Comparison of ENCODE assay signal across 2 cellular contexts in genomic region chr2:10339647-10340592, GRCh38.
TF ChIP-seq lines count a peak whose summit lies in the region.

No MANE protein-coding gene starts in this region.

TF ChIP-seq in HCT116, 20 proteins besides CTCF, POLR2A, EP300 and RAD21:
- TF ChIP-seq EZH2 (IDR thresholded peaks at IDR 0.05) (no peak), ZBTB33 (IDR thresholded peaks at IDR 0.05; ENCODE audit: extremely low read depth, insufficient replicate concordance, low read length) (no peak), ELF1 (IDR thresholded peaks at IDR 0.05; ENCODE audit: borderline replicate concordance, low read depth) (no peak)
TF ChIP-seq in HCT116: peak in this region for 0.

TF ChIP-seq in H1, 55 proteins besides CTCF, POLR2A, EP300 and RAD21:
- TF ChIP-seq USF2 (IDR thresholded peaks at IDR 0.05; ENCODE audit: low read length) (no peak), KDM1A (IDR thresholded peaks at IDR 0.05; ENCODE audit: borderline replicate concordance, low read length) (peak; percentile 42; the same call in 1 of the 2 replicates)
